In genomic region chrX:150504399-150505186, GRCh38 we compare ENCODE assay signal across 12 cellular contexts.
DNase-seq lines count a peak whose midpoint lies in the region; ATAC-seq and TF ChIP-seq lines count a peak whose summit lies in the region.
"Had no signal": no experiment of that assay in that cellular context is flagged by ENCODE, and none has a peak within 500 bp of the region (broad histone marks: within the 10 kb centered on the region; RNA-seq: fewer than 3 reads in every experiment).

No MANE protein-coding gene starts in this region.

- no peak for ATAC-seq in sciatic nerve
- ATAC-seq in activated CD8-positive, alpha-beta T cell treated with anti-CD3 and anti-CD28 coated beads for 36 hours: no peak

- H3K27ac ChIP-seq in endodermal cell (ENCODE audit: low read depth, low read length) (no peak overlapping the region), neural progenitor cell (no peak overlapping the region), ovary (peak overlapping the region in 1 of 2 donors; percentile 54)

- no peaks in the 10 kb centered on the region for H3K36me3 ChIP-seq in endodermal cell (ENCODE audit: control insufficient read depth, insufficient read depth, low read length)
- no peaks in the 10 kb centered on the region for H3K36me3 ChIP-seq in neural progenitor cell
- no peaks in the 10 kb centered on the region for H3K36me3 ChIP-seq in ovary
- H3K36me3 ChIP-seq: HAP-1 had no signal

- TF ChIP-seq CTCF in AG10803 (conservative IDR thresholded peaks at IDR 0.05; ENCODE audit: low read length): 0 out of 2 replicates have a peak, but pooled peaks have one; percentile 5
- no peak for TF ChIP-seq CTCF in endodermal cell (conservative IDR thresholded peaks at IDR 0.05)
- TF ChIP-seq CTCF in neural progenitor cell (IDR thresholded peaks at IDR 0.05): no peak
- TF ChIP-seq CTCF in activated CD8-positive, alpha-beta T cell treated with anti-CD3 and anti-CD28 coated beads for 36 hours (IDR thresholded peaks at IDR 0.05): no peak
- TF ChIP-seq CTCF in ovary (IDR thresholded peaks at IDR 0.05): no peak

- CTCF ChIA-PET in activated CD8-positive, alpha-beta T cell treated with anti-CD3 and anti-CD28 coated beads for 36 hours (lab: Charles Lee): no interaction called here

- DNase-seq in AG10803 (ENCODE audit: low read depth) (peak; percentile 10), NCI-H2107 (lab: John Stamatoyannopoulos, UW) (peak; percentile 53), endodermal cell (peak; percentile 43), neural progenitor cell (ENCODE audit: low spot score) (peak; percentile 19), sciatic nerve (ENCODE audit: low spot score) (no peak), ovary (no peak), DMS 273 treated with DMSO at 0.1 percent for 48 hours (lab: John Stamatoyannopoulos, UW) (no peak)
- no peak for DNase-seq in activated CD8-positive, alpha-beta T cell treated with anti-CD3 and anti-CD28 coated beads for 36 hours
- DNase-seq: foreskin melanocyte, mesendoderm had no signal

- H3K4me3 Mint-ChIP-seq in endodermal cell (no peak overlapping the region), neural progenitor cell (no peak overlapping the region)
- no peak overlapping the region for H3K4me3 Mint-ChIP-seq in activated CD8-positive, alpha-beta T cell treated with anti-CD3 and anti-CD28 coated beads for 36 hours
- H3K4me3 Mint-ChIP-seq: stimulated activated naive CD8-positive, alpha-beta T cell treated with anti-CD3 and anti-CD28 coated beads, Interleukin-15, Interleukin-2, amounts not matched to agents 100 ng/mL and 50 ng/mL, for 24 hours had no signal

- H3K9me3 ChIP-seq in endodermal cell (ENCODE audit: control insufficient read depth, low read length) (no peaks in the 10 kb centered on the region), neural progenitor cell (ENCODE audit: low read depth) (no peaks in the 10 kb centered on the region), ovary (no peaks in the 10 kb centered on the region)
- H3K9me3 ChIP-seq: HAP-1 had no signal

- H4K20me1 ChIP-seq in neural progenitor cell (ENCODE audit: low read depth): no peaks in the 10 kb centered on the region

- no peaks in the 10 kb centered on the region for H3K4me1 ChIP-seq in endodermal cell (ENCODE audit: control insufficient read depth, insufficient read depth, low read length)
- peaks cover 22% of the 10 kb centered on the region for H3K4me1 ChIP-seq in neural progenitor cell
- peaks cover 5% of the 10 kb centered on the region for H3K4me1 ChIP-seq in ovary (ENCODE audit: insufficient read depth)

- no peak overlapping the region for H3K4me3 ChIP-seq in AG10803 (ENCODE audit: low read length)
- H3K4me3 ChIP-seq in endodermal cell (ENCODE audit: low read length): no peak overlapping the region
- no peak overlapping the region for H3K4me3 ChIP-seq in neural progenitor cell
- H3K4me3 ChIP-seq in ovary: no peak overlapping the region
- H3K4me3 ChIP-seq: HAP-1 had no signal

- H3K4me2 ChIP-seq in neural progenitor cell: no peak overlapping the region

- no peaks in the 10 kb centered on the region for H3K79me2 ChIP-seq in neural progenitor cell (ENCODE audit: low read depth)

- no peak for TF ChIP-seq EP300 in ovary (IDR thresholded peaks at IDR 0.05)

- POLR2A ChIA-PET in activated CD8-positive, alpha-beta T cell treated with anti-CD3 and anti-CD28 coated beads for 36 hours (lab: Charles Lee): no interaction called here

- H3K27me3 ChIP-seq in endodermal cell (ENCODE audit: control insufficient read depth, insufficient read depth, low read length, poor library complexity, severe bottlenecking) (no peaks in the 10 kb centered on the region), neural progenitor cell (peaks cover 4% of the 10 kb centered on the region), ovary (no peaks in the 10 kb centered on the region)

- H3K27me3 Mint-ChIP-seq in endodermal cell (ENCODE audit: insufficient read depth): no peaks in the 10 kb centered on the region
- peaks cover 2% of the 10 kb centered on the region for H3K27me3 Mint-ChIP-seq in neural progenitor cell (ENCODE audit: insufficient read depth, low read depth)
- no peaks in the 10 kb centered on the region for H3K27me3 Mint-ChIP-seq in activated CD8-positive, alpha-beta T cell treated with anti-CD3 and anti-CD28 coated beads for 36 hours
- H3K27me3 Mint-ChIP-seq: stimulated activated naive CD8-positive, alpha-beta T cell treated with anti-CD3 and anti-CD28 coated beads, Interleukin-15, Interleukin-2, amounts not matched to agents 100 ng/mL and 50 ng/mL, for 24 hours had no signal

- 87 to 90% methylated on average over 5 to 8 of the region's 9 CpGs for WGBS in endodermal cell (ENCODE audit: insufficient coverage in 1 of 2, insufficient read length in 1 of 2), 2 experiments
- whole genome bisulfite sequencing in ovary, 3 donors: 34 to 61% (median 44%) methylated on average over 9 of the region's 9 CpGs

- H3K9me3 Mint-ChIP-seq in endodermal cell (peaks cover 57% of the 10 kb centered on the region), neural progenitor cell (peaks cover 3% of the 10 kb centered on the region)
- H3K9me3 Mint-ChIP-seq in activated CD8-positive, alpha-beta T cell treated with anti-CD3 and anti-CD28 coated beads for 36 hours: no peaks in the 10 kb centered on the region
- H3K9me3 Mint-ChIP-seq: stimulated activated naive CD8-positive, alpha-beta T cell treated with anti-CD3 and anti-CD28 coated beads, Interleukin-15, Interleukin-2, amounts not matched to agents 100 ng/mL and 50 ng/mL, for 24 hours had no signal

- TF ChIP-seq POLR2A in ovary (IDR thresholded peaks at IDR 0.05): no peak

- H3K27ac Mint-ChIP-seq in endodermal cell (peak overlapping the region; percentile 32), neural progenitor cell (no peak overlapping the region)
- H3K27ac Mint-ChIP-seq in activated CD8-positive, alpha-beta T cell treated with anti-CD3 and anti-CD28 coated beads for 36 hours: no peak overlapping the region
- H3K27ac Mint-ChIP-seq: stimulated activated naive CD8-positive, alpha-beta T cell treated with anti-CD3 and anti-CD28 coated beads, Interleukin-15, Interleukin-2, amounts not matched to agents 100 ng/mL and 50 ng/mL, for 24 hours had no signal

- intact Hi-C loops in sciatic nerve (cut with DNase I): loop anchor here (10.0 kb wide), 1 partner anchor 540 kb away; no protein-coding TSS in a partner anchor
- intact Hi-C loops in activated CD8-positive, alpha-beta T cell treated with anti-CD3 and anti-CD28 coated beads for 36 hours (cut with micrococcal nuclease): no loop called here
- intact Hi-C loops in ovary (cut with DNase I): loop anchor here in 3 of 4 donors (5.0 to 10.0 kb wide), 3 partner anchors 60 to 140 kb away; partner anchors contain the start of genes MAMLD1 (in 1 of the 3) and MTM1 (in 1 of the 3)

- H3K36me3 Mint-ChIP-seq in endodermal cell (ENCODE audit: low read depth) (no peaks in the 10 kb centered on the region), neural progenitor cell (no peaks in the 10 kb centered on the region)
- no peaks in the 10 kb centered on the region for H3K36me3 Mint-ChIP-seq in activated CD8-positive, alpha-beta T cell treated with anti-CD3 and anti-CD28 coated beads for 36 hours (ENCODE audit: low read depth)

- H3K4me1 Mint-ChIP-seq in endodermal cell: peaks cover 15% of the 10 kb centered on the region
- peaks cover 48% of the 10 kb centered on the region for H3K4me1 Mint-ChIP-seq in neural progenitor cell
- no peaks in the 10 kb centered on the region for H3K4me1 Mint-ChIP-seq in activated CD8-positive, alpha-beta T cell treated with anti-CD3 and anti-CD28 coated beads for 36 hours (ENCODE audit: low read depth)

- H2AFZ ChIP-seq in neural progenitor cell (replicated peaks): no peak overlapping the region

- H3K9ac ChIP-seq in endodermal cell (ENCODE audit: extremely low read depth, low read length, poor library complexity, severe bottlenecking) (no peak overlapping the region), neural progenitor cell (no peak overlapping the region)

- H3F3A ChIP-seq in neural progenitor cell (ENCODE audit: low read depth): peaks cover 12% of the 10 kb centered on the region

Comparison
In these comparisons a context has a peak if more than half of its experiments do, and no peak if none do; other contexts are left out.
1. DNase-seq: peak in AG10803 (single experiment), NCI-H2107 (single experiment), endodermal cell (single experiment) and neural progenitor cell (single experiment); none in sciatic nerve (single experiment), activated CD8-positive, alpha-beta T cell treated with anti-CD3 and anti-CD28 coated beads for 36 hours (single experiment), ovary (0 of 5) and DMS 273 treated with DMSO at 0.1 percent for 48 hours (single experiment).